Comparison of ENCODE assay signal across 32 cellular contexts in the genomic region with DNA sequence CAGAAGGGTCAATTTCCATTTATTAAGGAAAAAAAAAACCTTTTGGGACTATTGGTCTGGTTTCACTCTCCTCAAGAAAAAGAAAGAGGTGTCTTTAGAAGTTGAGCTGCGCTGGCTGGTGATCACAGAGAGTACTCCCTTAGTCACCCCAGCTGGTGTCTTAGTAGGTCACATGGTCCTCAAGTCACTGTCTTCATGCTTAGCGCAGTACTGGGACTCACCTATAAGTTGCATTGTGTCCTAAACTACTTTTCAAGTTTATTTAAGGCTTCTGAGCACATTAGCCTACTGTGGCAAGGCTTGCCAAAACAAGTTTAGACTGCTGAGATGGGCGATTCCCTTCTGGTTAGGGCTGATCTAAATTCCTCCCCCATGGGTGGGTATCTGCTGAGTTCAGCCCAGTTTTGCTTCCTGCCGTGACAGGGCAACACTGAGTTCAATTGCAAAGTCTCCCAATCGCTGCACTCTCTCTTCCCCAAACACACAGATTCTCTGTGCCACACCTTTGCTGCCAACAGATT.
"Had no signal": no experiment of that assay in that cellular context is flagged by ENCODE, and none has a peak within 500 bp of the region (broad histone marks: within the 10 kb centered on the region; RNA-seq: fewer than 3 reads in every experiment).

No MANE protein-coding gene starts in this region.

- H3K4me1 Mint-ChIP-seq: activated B cell treated with CpG ODN at 0.5 μM for 24 hours; activated CD4-positive, alpha-beta T cell treated with anti-CD3 and anti-CD28 coated beads, Interleukin-2, amount 10 ng/mL, durations not matched to agents 24 days and 14 days; activated CD8-positive, alpha-beta memory T cell treated with anti-CD3 and anti-CD28 coated beads, Interleukin-2, amount 10 ng/mL, durations not matched to agents 7 days and 5 days; activated naive CD4-positive, alpha-beta T cell treated with anti-CD3 and anti-CD28 coated beads, Interleukin-2, amount 50 U/mL, for 24 hours; activated naive CD8-positive, alpha-beta T cell treated with anti-CD3 and anti-CD28 coated beads for 36 hours; brain; T-helper 17 cell had no signal

- H3K4me3 ChIP-seq: ascending aorta, colonic mucosa, esophagus muscularis mucosa, gastroesophageal sphincter, heart right ventricle had no signal

- H3K27me3 ChIP-seq: ascending aorta, colonic mucosa, esophagus muscularis mucosa, gastroesophageal sphincter, heart right ventricle had no signal

- H3K36me3 Mint-ChIP-seq: activated CD4-positive, alpha-beta memory T cell treated with anti-CD3 and anti-CD28 coated beads for 36 hours; activated CD8-positive, alpha-beta memory T cell treated with anti-CD3 and anti-CD28 coated beads, Interleukin-2, amount 10 ng/mL, durations not matched to agents 7 days and 5 days; activated naive CD4-positive, alpha-beta T cell treated with anti-CD3 and anti-CD28 coated beads, Interleukin-2, amount 50 U/mL, for 24 hours; activated naive CD8-positive, alpha-beta T cell treated with anti-CD3 and anti-CD28 coated beads for 36 hours; brain had no signal

- DNase-seq: activated B cell treated with CpG ODN at 0.5 μM for 24 hours; activated CD4-positive, alpha-beta memory T cell treated with anti-CD3 and anti-CD28 coated beads for 36 hours; activated CD4-positive, alpha-beta T cell treated with anti-CD3 and anti-CD28 coated beads, Interleukin-2, amount 10 ng/mL, durations not matched to agents 24 days and 14 days; activated CD8-positive, alpha-beta memory T cell treated with anti-CD3 and anti-CD28 coated beads, Interleukin-2, amount 10 ng/mL, durations not matched to agents 7 days and 5 days; activated CD8-positive, alpha-beta memory T cell treated with anti-CD3 and anti-CD28 coated beads, Interleukin-2, amount 50 U/mL, for 4 hours; activated CD8-positive, alpha-beta T cell treated with anti-CD3 and anti-CD28 coated beads, Interleukin-2, amount 10 ng/mL, durations not matched to agents 7 days and 5 days; activated effector memory CD4-positive, alpha-beta T cell treated with anti-CD3 and anti-CD28 coated beads, Interleukin-2, amount 50 U/mL, for 16 hours; activated naive CD4-positive, alpha-beta T cell treated with anti-CD3 and anti-CD28 coated beads for 36 hours; activated naive CD8-positive, alpha-beta T cell treated with anti-CD3 and anti-CD28 coated beads for 36 hours; activated T-cell treated with anti-CD3 and anti-CD28 coated beads, Interleukin-2, amount 50 U/mL, for 1 hour; activated T-cell treated with anti-CD3 and anti-CD28 coated beads, Interleukin-2, amount 50 U/mL, for 48 hours; central memory CD4-positive, alpha-beta T cell; cerebellar nuclear complex; colonic mucosa; effector CD8-positive, alpha-beta T cell; foreskin melanocyte; heart right ventricle; T-helper 1 cell; T-helper 17 cell; T1000; WERI-Rb-1 had no signal

- H3K27ac Mint-ChIP-seq: activated B cell treated with CpG ODN at 0.5 μM for 24 hours; activated CD4-positive, alpha-beta memory T cell treated with anti-CD3 and anti-CD28 coated beads for 36 hours; activated CD4-positive, alpha-beta T cell treated with anti-CD3 and anti-CD28 coated beads, Interleukin-2, amount 10 ng/mL, durations not matched to agents 24 days and 14 days; activated CD8-positive, alpha-beta memory T cell treated with anti-CD3 and anti-CD28 coated beads, Interleukin-2, amount 10 ng/mL, durations not matched to agents 7 days and 5 days; activated CD8-positive, alpha-beta T cell treated with anti-CD3 and anti-CD28 coated beads, Interleukin-2, amount 10 ng/mL, durations not matched to agents 7 days and 5 days; activated naive CD4-positive, alpha-beta T cell treated with anti-CD3 and anti-CD28 coated beads for 36 hours; activated naive CD4-positive, alpha-beta T cell treated with anti-CD3 and anti-CD28 coated beads, Interleukin-2, amount 50 U/mL, for 24 hours; activated naive CD8-positive, alpha-beta T cell treated with anti-CD3 and anti-CD28 coated beads for 36 hours; activated T-helper 1 cell treated with anti-CD3 and anti-CD28 coated beads, Interleukin-12 subunit alpha, Interleukin-12 subunit beta, Interleukin-2, Interleukin-4 antibody, amounts not matched to agents 30 ng/mL and 10 ng/mL and 1 ng/mL, durations not matched to agents 14 hours and 24 hours and 36 hours; activated T-helper 2 cell treated with anti-CD3 and anti-CD28 coated beads, Interferon-gamma antibody, Interleukin-2, Interleukin-4, amounts not matched to agents 10 μg/mL and 5 μg/mL and 100 μg/mL, durations not matched to agents 14 hours and 24 hours and 36 hours; brain; T-helper 17 cell; T-helper 2 cell treated with Interferon-gamma antibody and Interleukin-4, amounts not matched to agents 5 μg/mL and 100 μg/mL, for 36 hours had no signal

- H3K9me3 ChIP-seq: ascending aorta, colonic mucosa, esophagus muscularis mucosa, gastroesophageal sphincter had no signal

- H3K36me3 ChIP-seq: ascending aorta, colonic mucosa, esophagus muscularis mucosa, gastroesophageal sphincter, heart right ventricle, WERI-Rb-1 had no signal

- H3K4me3 Mint-ChIP-seq: activated B cell treated with CpG ODN at 0.5 μM for 24 hours; activated CD4-positive, alpha-beta memory T cell treated with anti-CD3 and anti-CD28 coated beads for 36 hours; activated CD4-positive, alpha-beta T cell treated with anti-CD3 and anti-CD28 coated beads, Interleukin-2, amount 10 ng/mL, durations not matched to agents 24 days and 14 days; activated CD8-positive, alpha-beta memory T cell treated with anti-CD3 and anti-CD28 coated beads, Interleukin-2, amount 10 ng/mL, durations not matched to agents 7 days and 5 days; activated CD8-positive, alpha-beta T cell treated with anti-CD3 and anti-CD28 coated beads, Interleukin-2, amount 10 ng/mL, durations not matched to agents 7 days and 5 days; activated naive CD4-positive, alpha-beta T cell treated with anti-CD3 and anti-CD28 coated beads for 36 hours; activated naive CD4-positive, alpha-beta T cell treated with anti-CD3 and anti-CD28 coated beads, Interleukin-2, amount 50 U/mL, for 24 hours; activated naive CD8-positive, alpha-beta T cell treated with anti-CD3 and anti-CD28 coated beads for 36 hours; activated T-helper 1 cell treated with anti-CD3 and anti-CD28 coated beads, Interleukin-12 subunit alpha, Interleukin-12 subunit beta, Interleukin-2, Interleukin-4 antibody, amounts not matched to agents 30 ng/mL and 10 ng/mL and 1 ng/mL, durations not matched to agents 14 hours and 24 hours and 36 hours; brain; T-helper 17 cell; T-helper 2 cell treated with Interferon-gamma antibody and Interleukin-4, amounts not matched to agents 5 μg/mL and 100 μg/mL, for 36 hours had no signal

- H3K4me1 ChIP-seq: ascending aorta, colonic mucosa, esophagus muscularis mucosa, gastroesophageal sphincter, heart right ventricle had no signal

- H3K27ac ChIP-seq: ascending aorta, colonic mucosa, esophagus muscularis mucosa, gastroesophageal sphincter, heart right ventricle, WERI-Rb-1 had no signal

- FAIRE-seq: endometrium, endothelial cell of umbilical vein had no signal

- H3K27me3 Mint-ChIP-seq: activated B cell treated with CpG ODN at 0.5 μM for 24 hours; activated CD4-positive, alpha-beta memory T cell treated with anti-CD3 and anti-CD28 coated beads for 36 hours; activated CD4-positive, alpha-beta T cell treated with anti-CD3 and anti-CD28 coated beads, Interleukin-2, amount 10 ng/mL, durations not matched to agents 24 days and 14 days; activated CD8-positive, alpha-beta memory T cell treated with anti-CD3 and anti-CD28 coated beads, Interleukin-2, amount 10 ng/mL, durations not matched to agents 7 days and 5 days; activated naive CD4-positive, alpha-beta T cell treated with anti-CD3 and anti-CD28 coated beads, Interleukin-2, amount 50 U/mL, for 24 hours; activated naive CD8-positive, alpha-beta T cell treated with anti-CD3 and anti-CD28 coated beads for 36 hours; T-helper 17 cell had no signal

- ATAC-seq: activated CD4-positive, CD25-positive, alpha-beta regulatory T cell treated with anti-CD3 and anti-CD28 coated beads, Interleukin-2, amount 50 U/mL, for 24 hours; activated CD8-positive, alpha-beta memory T cell treated with anti-CD3 and anti-CD28 coated beads, Interleukin-2, amount 10 ng/mL, durations not matched to agents 7 days and 5 days; activated CD8-positive, alpha-beta T cell treated with anti-CD3 and anti-CD28 coated beads, Interleukin-2, amount 10 ng/mL, durations not matched to agents 7 days and 5 days; gastroesophageal sphincter; heart right ventricle; T-helper 17 cell had no signal
